3 cellular contexts compared by ENCODE assay signal in genomic region chr19:270766-271165, GRCh38.
TF ChIP-seq lines count a peak whose summit lies in the region.

No MANE protein-coding gene starts in this region.

TF ChIP-seq in HEK293, 187 proteins besides CTCF, POLR2A, EP300 and RAD21:
- peak; percentile 98 for TF ChIP-seq ZBTB17 (tag by site-specific recombination; IDR thresholded peaks at IDR 0.05)

TF ChIP-seq in GM12878, 131 proteins besides CTCF, POLR2A, EP300 and RAD21:
- peak; percentile 93 for TF ChIP-seq MLLT1 (IDR thresholded peaks at IDR 0.05)

TF ChIP-seq in K562, 482 proteins besides CTCF, POLR2A, EP300 and RAD21:
- TF ChIP-seq EGR1 (conservative IDR thresholded peaks at IDR 0.05) (peak; percentile 68), MLLT1 (IDR thresholded peaks at IDR 0.05) (peak in 1 of 2 experiments; percentile 77; a peak in 2 of 4 replicates)
